12 cellular contexts compared by ENCODE assay signal in genomic region chr21:39153373-39153772, GRCh38. TPM values are rescaled to one million over a fixed set of nuclear protein-coding genes. Genes with fewer than 3 reads are reported as not detected.
DNase-seq lines count a peak whose midpoint lies in the region; ATAC-seq and TF ChIP-seq lines count a peak whose summit lies in the region.
"Had no signal": no experiment of that assay in that cellular context is flagged by ENCODE, and none has a peak within 500 bp of the region (broad histone marks: within the 10 kb centered on the region; RNA-seq: fewer than 3 reads in every experiment).

No MANE protein-coding gene starts in this region.

- intact Hi-C loops in left ventricle myocardium superior (cut with micrococcal nuclease) = no loop called here

- peak; percentile 58 for TF ChIP-seq CTCF in AG04450 (IDR thresholded peaks at IDR 0.05; ENCODE audit: low read depth, low read length)
- TF ChIP-seq CTCF in GM23338 (conservative IDR thresholded peaks at IDR 0.05; ENCODE audit: low read depth in 2 of 2) = peak; percentile 55 to 58
- TF ChIP-seq CTCF in SU-DHL-6 (IDR thresholded peaks at IDR 0.05; ENCODE audit: insufficient read depth, low read length, poor library complexity, severe bottlenecking) = peak; percentile 12
- TF ChIP-seq CTCF in Peyer's patch (IDR thresholded peaks at IDR 0.05) = peak in 3 of 6 experiments; percentile 4 to 24 (median 13)

- H3K4me2 ChIP-seq in GM23338 (no peak overlapping the region), SU-DHL-6 (ENCODE audit: low read depth, low read length, poor library complexity, severe bottlenecking) (no peak overlapping the region)

- no peak overlapping the region for H3K27ac Mint-ChIP-seq in GM23338
- H3K27ac Mint-ChIP-seq in activated CD8-positive, alpha-beta T cell treated with anti-CD3 and anti-CD28 coated beads, Interleukin-2, amount 10 ng/mL, durations not matched to agents 7 days and 5 days = no peak overlapping the region

- H3K9me3 ChIP-seq in AG04450 (ENCODE audit: control insufficient read depth, insufficient read depth, low read length) (peaks cover 4% of the 10 kb centered on the region; the same call in 1 of the 2 replicates), SU-DHL-6 (ENCODE audit: insufficient read depth, low read length) (no peaks in the 10 kb centered on the region), Peyer's patch (no peaks in the 10 kb centered on the region)
- H3K9me3 ChIP-seq: HAP-1 had no signal

- POLR2A ChIA-PET in AG04450 (lab: Yijun Ruan, JAX) = no interaction called here
- POLR2A ChIA-PET in activated CD8-positive, alpha-beta T cell treated with anti-CD3 and anti-CD28 coated beads, Interleukin-2, amount 10 ng/mL, durations not matched to agents 7 days and 5 days (lab: Charles Lee) = interaction anchor here (0.5 kb wide), 1 partner anchor 260 kb away, joined by 3 read pairs; no protein-coding TSS in a partner anchor

- no peaks in the 10 kb centered on the region for H3K36me3 ChIP-seq in GM23338 (ENCODE audit: insufficient read depth)
- H3K36me3 ChIP-seq in SU-DHL-6 (ENCODE audit: low read length) = no peaks in the 10 kb centered on the region
- no peaks in the 10 kb centered on the region for H3K36me3 ChIP-seq in Peyer's patch
- H3K36me3 ChIP-seq: HAP-1 had no signal

- H3K27me3 Mint-ChIP-seq in GM23338 (ENCODE audit: insufficient read depth, low read depth, poor library complexity) = no peaks in the 10 kb centered on the region
- H3K27me3 Mint-ChIP-seq in activated CD8-positive, alpha-beta T cell treated with anti-CD3 and anti-CD28 coated beads, Interleukin-2, amount 10 ng/mL, durations not matched to agents 7 days and 5 days (ENCODE audit: low read depth) = peaks cover 2% of the 10 kb centered on the region

- 0 out of 2 replicates have a peak, but pooled peaks cover 5% of the 10 kb centered on the region for H3K9me2 ChIP-seq in GM23338 (ENCODE audit: insufficient read depth)
- H3K9me2 ChIP-seq in SU-DHL-6 (replicated peaks; ENCODE audit: insufficient read depth, low read length) = no peaks in the 10 kb centered on the region

- no peak for TF ChIP-seq POLR2A in Peyer's patch (IDR thresholded peaks at IDR 0.05)

- no peak overlapping the region for H2AFZ ChIP-seq in GM23338
- no peak overlapping the region for H2AFZ ChIP-seq in SU-DHL-6 (ENCODE audit: low read depth, low read length, severe bottlenecking)

- H3K4me1 ChIP-seq in GM23338 (ENCODE audit: insufficient read depth) = no peaks in the 10 kb centered on the region
- H3K4me1 ChIP-seq in Peyer's patch = no peaks in the 10 kb centered on the region
- H3K4me1 ChIP-seq: HAP-1 had no signal

- CTCF ChIA-PET in AG04450 (lab: Charles Lee) = interaction anchor here (0.5 to 0.8 kb wide), 3 partner anchors 10 to 20 kb away, joined by 3 read pairs; no protein-coding TSS in a partner anchor
- CTCF ChIA-PET in activated CD8-positive, alpha-beta T cell treated with anti-CD3 and anti-CD28 coated beads, Interleukin-2, amount 10 ng/mL, durations not matched to agents 7 days and 5 days (lab: Charles Lee) = no interaction called here

- H3K27me3 ChIP-seq in AG04450 (ENCODE audit: control insufficient read depth, insufficient read depth, low read length) = peaks cover 6% of the 10 kb centered on the region
- H3K27me3 ChIP-seq in GM23338 (ENCODE audit: insufficient read depth) = no peaks in the 10 kb centered on the region
- H3K27me3 ChIP-seq in SU-DHL-6 (ENCODE audit: low read length) = no peaks in the 10 kb centered on the region
- H3K27me3 ChIP-seq in Peyer's patch = no peaks in the 10 kb centered on the region

- H3K4me1 Mint-ChIP-seq in GM23338 = no peaks in the 10 kb centered on the region
- no peaks in the 10 kb centered on the region for H3K4me1 Mint-ChIP-seq in activated CD8-positive, alpha-beta T cell treated with anti-CD3 and anti-CD28 coated beads, Interleukin-2, amount 10 ng/mL, durations not matched to agents 7 days and 5 days (ENCODE audit: low read depth)

- H3K9me3 Mint-ChIP-seq in GM23338 = peaks cover 16% of the 10 kb centered on the region
- no peaks in the 10 kb centered on the region for H3K9me3 Mint-ChIP-seq in activated CD8-positive, alpha-beta T cell treated with anti-CD3 and anti-CD28 coated beads, Interleukin-2, amount 10 ng/mL, durations not matched to agents 7 days and 5 days (ENCODE audit: insufficient read depth)

- no peak overlapping the region for H3K4me3 Mint-ChIP-seq in GM23338
- H3K4me3 Mint-ChIP-seq in activated CD8-positive, alpha-beta T cell treated with anti-CD3 and anti-CD28 coated beads, Interleukin-2, amount 10 ng/mL, durations not matched to agents 7 days and 5 days = no peak overlapping the region

- H4K20me1 ChIP-seq in GM23338 (replicated peaks; ENCODE audit: insufficient read depth) (no peaks in the 10 kb centered on the region), SU-DHL-6 (ENCODE audit: low read depth, low read length) (no peaks in the 10 kb centered on the region)

- peak; percentile 69 for ATAC-seq in GM23338
- peak; percentile 65 for ATAC-seq in left ventricle myocardium superior
- ATAC-seq in activated CD8-positive, alpha-beta T cell treated with anti-CD3 and anti-CD28 coated beads, Interleukin-2, amount 10 ng/mL, durations not matched to agents 7 days and 5 days = no peak

- DNase-seq in AG04450 (ENCODE audit: low read depth, low spot score) (no peak), GM23338 (ENCODE audit: low spot score) (peak; percentile 51), left ventricle myocardium superior (no peak), Peyer's patch (no peak), T-helper 2 cell (no peak)
- DNase-seq in stimulated activated CD4-positive, alpha-beta T cell treated with anti-CD3 and anti-CD28 coated beads, Interleukin-4, amount 100 ng/mL, for 24 hours = no peak
- DNase-seq in activated CD8-positive, alpha-beta T cell treated with anti-CD3 and anti-CD28 coated beads, Interleukin-2, amount 10 ng/mL, durations not matched to agents 7 days and 5 days = no peak
- DNase-seq: activated CD4-positive, CD25-positive, alpha-beta regulatory T cell; mesenchymal stem cell; NCI-H1105 treated with DMSO at 0.1 percent for 48 hours had no signal

- no peak overlapping the region for H3K27ac ChIP-seq in AG04450 (ENCODE audit: low read depth, low read length)
- no peak overlapping the region for H3K27ac ChIP-seq in GM23338 (ENCODE audit: low read depth)
- H3K27ac ChIP-seq in SU-DHL-6 (ENCODE audit: low read depth, low read length) = no peak overlapping the region
- H3K27ac ChIP-seq in Peyer's patch = no peak overlapping the region

- H3K4me3 ChIP-seq in AG04450 (ENCODE audit: low read depth, low read length) (no peak overlapping the region), GM23338 (no peak overlapping the region), SU-DHL-6 (ENCODE audit: insufficient read depth, low read length, poor library complexity, severe bottlenecking) (no peak overlapping the region), Peyer's patch (no peak overlapping the region)
- H3K4me3 ChIP-seq: HAP-1 had no signal

- H3K79me2 ChIP-seq in GM23338 (replicated peaks; ENCODE audit: insufficient read depth) = no peaks in the 10 kb centered on the region
- no peaks in the 10 kb centered on the region for H3K79me2 ChIP-seq in SU-DHL-6 (ENCODE audit: insufficient read depth, low read length)

- no peak overlapping the region for H3K9ac ChIP-seq in SU-DHL-6 (ENCODE audit: low read length)

- H3K36me3 Mint-ChIP-seq in GM23338 (ENCODE audit: low read depth) = peaks cover 10% of the 10 kb centered on the region; the same call in 2 of the 3 replicates
- no peaks in the 10 kb centered on the region for H3K36me3 Mint-ChIP-seq in activated CD8-positive, alpha-beta T cell treated with anti-CD3 and anti-CD28 coated beads, Interleukin-2, amount 10 ng/mL, durations not matched to agents 7 days and 5 days (ENCODE audit: low read depth)

- H3F3A ChIP-seq in GM23338 (replicated peaks; ENCODE audit: low read depth) = no peaks in the 10 kb centered on the region
- no peaks in the 10 kb centered on the region for H3F3A ChIP-seq in SU-DHL-6 (ENCODE audit: insufficient read depth)

TF ChIP-seq in GM23338, 12 proteins besides CTCF, POLR2A, EP300 and RAD21 (continues in another document):
- no peak for TF ChIP-seq STAT1 (IDR thresholded peaks at IDR 0.05; ENCODE audit: unreplicated experiment)
- TF ChIP-seq JUNB (IDR thresholded peaks at IDR 0.05; ENCODE audit: unreplicated experiment) = no peak
- TF ChIP-seq ETS1 (IDR thresholded peaks at IDR 0.05) = no peak
- no peak for TF ChIP-seq ZNF331 (CRISPR knock-in tag; IDR thresholded peaks at IDR 0.05; ENCODE audit: low read depth)
- no peak for TF ChIP-seq EZH2 (IDR thresholded peaks at IDR 0.05; ENCODE audit: low read depth, unreplicated experiment)
- TF ChIP-seq ZNF114 (CRISPR knock-in tag; IDR thresholded peaks at IDR 0.05) = no peak
- no peak for TF ChIP-seq NANOG (IDR thresholded peaks at IDR 0.05; ENCODE audit: borderline replicate concordance)

RNA-seq across cellular contexts. Expression of gene PSMG1, which starts 29.9 kb away (rescaled TPM):
- 44.6 and 60.0 TPM in 2 replicates for polyA plus RNA-seq in AG04450 (2011; rRNA removed)
- 6.9 and 11.6 TPM in 2 replicates for polyA minus RNA-seq in AG04450 (2011; rRNA and poly(A)+ RNA removed)
- 69.8 and 78.4 TPM in 2 replicates for total RNA-seq in GM23338 (2014; rRNA removed; shearing (Covaris generic))
- polyA plus RNA-seq in GM23338 (2016; fragmentation: Nextera tagmentation; extraction: Ambion mirVana) = 154 and 158 TPM in 2 replicates
- 19.5 TPM for total RNA-seq in left ventricle myocardium superior
- total RNA-seq in Peyer's patch = 10 to 100 TPM in 3 of 4 donors, 1 to 10 TPM in 1; 8.3 to 17.0 (median 13.4) TPM
- 10 to 100 TPM; 69.0 to 74.5 TPM for total RNA-seq in activated CD8-positive, alpha-beta T cell treated with anti-CD3 and anti-CD28 coated beads, Interleukin-2, amount 10 ng/mL, durations not matched to agents 7 days and 5 days
